Comparison of ENCODE assay signal across 10 cellular contexts in genomic region chr6:16438677-16439615, GRCh38.
DNase-seq lines count a peak whose midpoint lies in the region; ATAC-seq and TF ChIP-seq lines count a peak whose summit lies in the region.
"Had no signal": no experiment of that assay in that cellular context is flagged by ENCODE, and none has a peak within 500 bp of the region (broad histone marks: within the 10 kb centered on the region; RNA-seq: fewer than 3 reads in every experiment).

No MANE protein-coding gene starts in this region.

- H3K27ac Mint-ChIP-seq in T-helper 17 cell: peak overlapping the region; percentile 95
- peak overlapping the region; percentile 19 for H3K27ac Mint-ChIP-seq in type B pancreatic cell
- H3K27ac Mint-ChIP-seq: activated B cell treated with CpG ODN at 0.5 μM for 24 hours had no signal

- H3K36me3 Mint-ChIP-seq in T-helper 17 cell (ENCODE audit: low read depth) (peaks cover 4% of the 10 kb centered on the region), type B pancreatic cell (peaks cover 9% of the 10 kb centered on the region)

- H3K36me3 ChIP-seq in cardiac muscle cell: no peaks in the 10 kb centered on the region
- H3K36me3 ChIP-seq in tibial nerve: no peaks in the 10 kb centered on the region

- WGBS in tibial nerve, 2 donors: 30 to 36% methylated on average over 11 to 12 of the region's 14 CpGs

- H3K4me3 Mint-ChIP-seq in T-helper 17 cell (peak overlapping the region; percentile 26), type B pancreatic cell (no peak overlapping the region)
- H3K4me3 Mint-ChIP-seq: activated B cell treated with CpG ODN at 0.5 μM for 24 hours had no signal

- no peak for ATAC-seq in Right ventricle myocardium inferior
- no peak for ATAC-seq in T-helper 17 cell
- no peak for ATAC-seq in GM21367 (IDR thresholded peaks at IDR 0.05; ENCODE audit: unreplicated experiment)

- no peak for TF ChIP-seq CTCF in cardiac muscle cell (IDR thresholded peaks at IDR 0.05; ENCODE audit: low read depth, low read length)
- no peak for TF ChIP-seq CTCF in fibroblast of pulmonary artery (IDR thresholded peaks at IDR 0.05; ENCODE audit: low read length, missing control alignments)
- TF ChIP-seq CTCF in type B pancreatic cell (conservative IDR thresholded peaks at IDR 0.05): no peak
- TF ChIP-seq CTCF in tibial nerve (IDR thresholded peaks at IDR 0.05): no peak

- H3K9me3 ChIP-seq in cardiac muscle cell (ENCODE audit: low read depth): no peaks in the 10 kb centered on the region
- no peaks in the 10 kb centered on the region for H3K9me3 ChIP-seq in T-helper 17 cell (ENCODE audit: control insufficient read depth, low read length, poor library complexity, severe bottlenecking)
- H3K9me3 ChIP-seq in tibial nerve: no peaks in the 10 kb centered on the region

- H3K27me3 Mint-ChIP-seq in T-helper 17 cell: no peaks in the 10 kb centered on the region
- no peaks in the 10 kb centered on the region for H3K27me3 Mint-ChIP-seq in type B pancreatic cell
- H3K27me3 Mint-ChIP-seq: activated B cell treated with CpG ODN at 0.5 μM for 24 hours had no signal

- intact Hi-C loops in Right ventricle myocardium inferior (cut with DNase I): loop anchor here (10.0 kb wide), 1 partner anchor 326 kb away; the partner anchor contains the start of gene ATXN1

- H3K4me1 Mint-ChIP-seq in T-helper 17 cell (peaks cover 55% of the 10 kb centered on the region), type B pancreatic cell (ENCODE audit: unreplicated experiment) (no peaks in the 10 kb centered on the region)

- peak; percentile 15 to 53 for DNase-seq in cardiac muscle cell (ENCODE audit: low read depth in 1 of 2, low spot score in 1 of 2)
- DNase-seq in Right ventricle myocardium inferior (ENCODE audit: missing footprints): no peak
- DNase-seq in T-helper 17 cell: no peak
- DNase-seq in fibroblast of pulmonary artery (ENCODE audit: low read depth): peak; percentile 65
- no peak for DNase-seq in type B pancreatic cell (ENCODE audit: extremely low spot score, unreplicated experiment)
- no peak for DNase-seq in tibial nerve (ENCODE audit: low spot score in 2 of 2)
- no peak for DNase-seq in GDM1 (lab: John Stamatoyannopoulos, UW)
- DNase-seq: activated B cell treated with CpG ODN at 0.5 μM for 24 hours, NCI-H748 treated with DMSO at 0.1 percent for 48 hours had no signal

- H3K4me1 ChIP-seq in cardiac muscle cell (ENCODE audit: low read depth) (peaks cover 11% of the 10 kb centered on the region), tibial nerve (peaks cover 0 to 19% (median 0%) of the 10 kb centered on the region in 4 donors)

- H3K27me3 ChIP-seq in cardiac muscle cell: no peaks in the 10 kb centered on the region
- no peaks in the 10 kb centered on the region for H3K27me3 ChIP-seq in tibial nerve

- H3K4me3 ChIP-seq in cardiac muscle cell: no peak overlapping the region
- no peak overlapping the region for H3K4me3 ChIP-seq in fibroblast of pulmonary artery (replicated peaks; ENCODE audit: low read depth, low read length)
- no peak overlapping the region for H3K4me3 ChIP-seq in tibial nerve

- no peak for TF ChIP-seq EP300 in tibial nerve (IDR thresholded peaks at IDR 0.05)

- no peaks in the 10 kb centered on the region for H3K9me3 Mint-ChIP-seq in type B pancreatic cell
- H3K9me3 Mint-ChIP-seq: activated B cell treated with CpG ODN at 0.5 μM for 24 hours had no signal

- no peak for TF ChIP-seq POLR2A in tibial nerve (IDR thresholded peaks at IDR 0.05)

- H3K27ac ChIP-seq in cardiac muscle cell (peak overlapping the region; percentile 69), tibial nerve (no peak overlapping the region)

Comparison
In these comparisons a context has a peak if more than half of its experiments do, and no peak if none do; other contexts are left out.
1. DNase-seq: peak in cardiac muscle cell (2 of 2) and fibroblast of pulmonary artery (single experiment); none in Right ventricle myocardium inferior (single experiment), T-helper 17 cell (0 of 3), type B pancreatic cell (single experiment), tibial nerve (0 of 2) and GDM1 (single experiment).